ENCODE assay signal across 1 cellular context in the genomic region with DNA sequence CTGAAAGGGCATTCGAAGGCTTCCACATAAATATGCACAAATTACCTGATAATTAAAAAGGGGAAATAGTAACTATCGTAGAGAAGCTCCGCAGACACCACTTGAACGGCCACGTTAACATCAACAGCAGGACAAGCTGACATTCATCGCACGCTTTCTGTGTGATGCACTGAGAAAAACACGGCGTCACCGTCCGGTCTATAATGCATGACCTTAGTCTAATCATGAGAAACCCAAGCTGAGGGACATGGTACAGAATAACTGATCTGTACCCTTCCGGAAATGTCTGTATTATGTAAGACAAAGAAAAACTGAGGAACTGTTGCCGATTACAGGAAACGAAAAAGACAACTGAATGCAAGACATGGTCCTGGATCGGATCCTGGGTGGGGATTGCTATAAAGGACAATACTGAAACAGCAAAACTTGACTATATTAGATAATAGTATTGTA.
TF ChIP-seq lines count a peak whose summit lies in the region.

No MANE protein-coding gene starts in this region.

TF ChIP-seq in K562, 482 proteins besides CTCF, POLR2A, EP300 and RAD21 (continued from another document and continues in another):
- TF ChIP-seq ZNF512 (tag; IDR thresholded peaks at IDR 0.05) (no peak), FOXA1 (IDR thresholded peaks at IDR 0.05; ENCODE audit: borderline replicate concordance) (no peak), ZNF431 (CRISPR knock-in tag; IDR thresholded peaks at IDR 0.05) (no peak), ZNF263 (CRISPR knock-in tag; IDR thresholded peaks at IDR 0.05; ENCODE audit: borderline replicate concordance) (no peak), MYNN (IDR thresholded peaks at IDR 0.05) (no peak), MYNN (CRISPR knock-in tag; IDR thresholded peaks at IDR 0.05) (no peak), FOXK2 (conservative IDR thresholded peaks at IDR 0.05 in 1 of 2, IDR thresholded peaks at IDR 0.05 in 1 of 2; ENCODE audit: low read depth in 2 of 2) (peak; percentile 76 to 86; a peak in 2 of 4 replicates), SRSF1 (IDR thresholded peaks at IDR 0.05; ENCODE audit: low read depth, low read length) (no peak), EZH2 (IDR thresholded peaks at IDR 0.05; ENCODE audit: borderline replicate concordance, low read depth, low read length) (no peak), GABPB1 (CRISPR knock-in tag; IDR thresholded peaks at IDR 0.05) (no peak), ZSCAN29 (IDR thresholded peaks at IDR 0.05) (no peak), SMAD3 (CRISPR knock-in tag; conservative IDR thresholded peaks at IDR 0.05) (no peak), ETV1 (tag; conservative IDR thresholded peaks at IDR 0.05; ENCODE audit: low read depth) (peak; percentile 62), GABPA (tag; conservative IDR thresholded peaks at IDR 0.05; ENCODE audit: low read depth) (peak; percentile 80), ATF6 (CRISPR knock-in tag; IDR thresholded peaks at IDR 0.05) (no peak), PHTF2 (CRISPR knock-in tag; IDR thresholded peaks at IDR 0.05) (no peak), NFATC3 (IDR thresholded peaks at IDR 0.05) (0 out of 2 replicates have a peak, but pooled peaks have one; percentile 24), HNRNPK (IDR thresholded peaks at IDR 0.05; ENCODE audit: low read depth, low read length, poor library complexity, severe bottlenecking) (no peak), XRCC5 (IDR thresholded peaks at IDR 0.05; ENCODE audit: low read depth, low read length) (no peak), NCOA4 (IDR thresholded peaks at IDR 0.05; ENCODE audit: partially characterized antibody) (no peak), ZNF282 (CRISPR knock-in tag; IDR thresholded peaks at IDR 0.05) (no peak), CEBPG (CRISPR knock-in tag; IDR thresholded peaks at IDR 0.05) (no peak), CEBPG (tag; conservative IDR thresholded peaks at IDR 0.05 in 1 of 2, IDR thresholded peaks at IDR 0.05 in 1 of 2) (no peak), RBM39 (optimal IDR thresholded peaks at IDR 0.05; ENCODE audit: low read depth, low read length) (no peak), PTTG1 (tag; IDR thresholded peaks at IDR 0.05; ENCODE audit: low read depth) (no peak), HDAC2 (IDR thresholded peaks at IDR 0.05) (peak; percentile 21; the same call in 1 of the 2 replicates), ZNF311 (CRISPR knock-in tag; IDR thresholded peaks at IDR 0.05) (no peak), FUS (optimal IDR thresholded peaks at IDR 0.05; ENCODE audit: low read depth, low read length) (no peak), GATAD2B (IDR thresholded peaks at IDR 0.05; ENCODE audit: borderline replicate concordance) (peak; percentile 11; the same call in 1 of the 2 replicates), ZNF274 (IDR thresholded peaks at IDR 0.05; ENCODE audit: borderline replicate concordance, low read depth, low read length) (no peak), PKNOX1 (IDR thresholded peaks at IDR 0.05) (peak; percentile 41; the same call in 1 of the 2 replicates), JUND (IDR thresholded peaks at IDR 0.05; ENCODE audit: borderline replicate concordance, low read depth, low read length) (no peak), JUND (tag; IDR thresholded peaks at IDR 0.05; ENCODE audit: borderline replicate concordance, low read depth, low read length) (no peak), MEIS2 (IDR thresholded peaks at IDR 0.05; ENCODE audit: partially characterized antibody) (peak; percentile 18), NCOA1 (IDR thresholded peaks at IDR 0.05; ENCODE audit: low read depth) (peak; percentile 60; the same call in 1 of the 2 replicates), BACH1 (tag; IDR thresholded peaks at IDR 0.05) (no peak), FOXP1 (CRISPR knock-in tag; IDR thresholded peaks at IDR 0.05) (no peak), SAP30 (IDR thresholded peaks at IDR 0.05; ENCODE audit: borderline replicate concordance, insufficient read depth, low read depth, low read length, poor library complexity, severe bottlenecking) (no peak), SOX6 (IDR thresholded peaks at IDR 0.05) (no peak), CBX8 (IDR thresholded peaks at IDR 0.05; ENCODE audit: borderline replicate concordance, extremely low read depth, low read depth, low read length, poor library complexity, severe bottlenecking) (no peak), ZNF224 (CRISPR knock-in tag; IDR thresholded peaks at IDR 0.05) (no peak), CC2D1A (IDR thresholded peaks at IDR 0.05) (no peak), RCOR1 (IDR thresholded peaks at IDR 0.05; ENCODE audit: borderline replicate concordance in 1 of 2, low read depth in 2 of 2, low read length in 2 of 2) (no peak), ZNF780A (CRISPR knock-in tag; IDR thresholded peaks at IDR 0.05) (no peak), RNF219 (CRISPR knock-in tag; IDR thresholded peaks at IDR 0.05) (no peak), FOXJ3 (CRISPR knock-in tag; IDR thresholded peaks at IDR 0.05) (no peak), ZBTB34 (CRISPR knock-in tag; IDR thresholded peaks at IDR 0.05) (no peak), ZNF253 (CRISPR knock-in tag; conservative IDR thresholded peaks at IDR 0.05) (no peak), PHB2 (IDR thresholded peaks at IDR 0.05; ENCODE audit: low read depth) (no peak)
- TF ChIP-seq, protein P1, sequence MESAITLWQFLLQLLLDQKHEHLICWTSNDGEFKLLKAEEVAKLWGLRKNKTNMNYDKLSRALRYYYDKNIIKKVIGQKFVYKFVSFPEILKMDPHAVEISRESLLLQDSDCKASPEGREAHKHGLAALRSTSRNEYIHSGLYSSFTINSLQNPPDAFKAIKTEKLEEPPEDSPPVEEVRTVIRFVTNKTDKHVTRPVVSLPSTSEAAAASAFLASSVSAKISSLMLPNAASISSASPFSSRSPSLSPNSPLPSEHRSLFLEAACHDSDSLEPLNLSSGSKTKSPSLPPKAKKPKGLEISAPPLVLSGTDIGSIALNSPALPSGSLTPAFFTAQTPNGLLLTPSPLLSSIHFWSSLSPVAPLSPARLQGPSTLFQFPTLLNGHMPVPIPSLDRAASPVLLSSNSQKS (CRISPR knock-in tag; IDR thresholded peaks at IDR 0.05) = no peak
- TF ChIP-seq, protein P2, sequence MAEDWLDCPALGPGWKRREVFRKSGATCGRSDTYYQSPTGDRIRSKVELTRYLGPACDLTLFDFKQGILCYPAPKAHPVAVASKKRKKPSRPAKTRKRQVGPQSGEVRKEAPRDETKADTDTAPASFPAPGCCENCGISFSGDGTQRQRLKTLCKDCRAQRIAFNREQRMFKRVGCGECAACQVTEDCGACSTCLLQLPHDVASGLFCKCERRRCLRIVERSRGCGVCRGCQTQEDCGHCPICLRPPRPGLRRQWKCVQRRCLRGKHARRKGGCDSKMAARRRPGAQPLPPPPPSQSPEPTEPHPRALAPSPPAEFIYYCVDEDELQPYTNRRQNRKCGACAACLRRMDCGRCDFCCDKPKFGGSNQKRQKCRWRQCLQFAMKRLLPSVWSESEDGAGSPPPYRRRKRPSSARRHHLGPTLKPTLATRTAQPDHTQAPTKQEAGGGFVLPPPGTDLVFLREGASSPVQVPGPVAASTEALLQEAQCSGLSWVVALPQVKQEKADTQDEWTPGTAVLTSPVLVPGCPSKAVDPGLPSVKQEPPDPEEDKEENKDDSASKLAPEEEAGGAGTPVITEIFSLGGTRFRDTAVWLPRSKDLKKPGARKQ (CRISPR knock-in tag; IDR thresholded peaks at IDR 0.05) = no peak
- TF ChIP-seq, protein P3, sequence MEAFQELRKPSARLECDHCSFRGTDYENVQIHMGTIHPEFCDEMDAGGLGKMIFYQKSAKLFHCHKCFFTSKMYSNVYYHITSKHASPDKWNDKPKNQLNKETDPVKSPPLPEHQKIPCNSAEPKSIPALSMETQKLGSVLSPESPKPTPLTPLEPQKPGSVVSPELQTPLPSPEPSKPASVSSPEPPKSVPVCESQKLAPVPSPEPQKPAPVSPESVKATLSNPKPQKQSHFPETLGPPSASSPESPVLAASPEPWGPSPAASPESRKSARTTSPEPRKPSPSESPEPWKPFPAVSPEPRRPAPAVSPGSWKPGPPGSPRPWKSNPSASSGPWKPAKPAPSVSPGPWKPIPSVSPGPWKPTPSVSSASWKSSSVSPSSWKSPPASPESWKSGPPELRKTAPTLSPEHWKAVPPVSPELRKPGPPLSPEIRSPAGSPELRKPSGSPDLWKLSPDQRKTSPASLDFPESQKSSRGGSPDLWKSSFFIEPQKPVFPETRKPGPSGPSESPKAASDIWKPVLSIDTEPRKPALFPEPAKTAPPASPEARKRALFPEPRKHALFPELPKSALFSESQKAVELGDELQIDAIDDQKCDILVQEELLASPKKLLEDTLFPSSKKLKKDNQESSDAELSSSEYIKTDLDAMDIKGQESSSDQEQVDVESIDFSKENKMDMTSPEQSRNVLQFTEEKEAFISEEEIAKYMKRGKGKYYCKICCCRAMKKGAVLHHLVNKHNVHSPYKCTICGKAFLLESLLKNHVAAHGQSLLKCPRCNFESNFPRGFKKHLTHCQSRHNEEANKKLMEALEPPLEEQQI (IDR thresholded peaks at IDR 0.05) = no peak
- TF ChIP-seq, protein P4, sequence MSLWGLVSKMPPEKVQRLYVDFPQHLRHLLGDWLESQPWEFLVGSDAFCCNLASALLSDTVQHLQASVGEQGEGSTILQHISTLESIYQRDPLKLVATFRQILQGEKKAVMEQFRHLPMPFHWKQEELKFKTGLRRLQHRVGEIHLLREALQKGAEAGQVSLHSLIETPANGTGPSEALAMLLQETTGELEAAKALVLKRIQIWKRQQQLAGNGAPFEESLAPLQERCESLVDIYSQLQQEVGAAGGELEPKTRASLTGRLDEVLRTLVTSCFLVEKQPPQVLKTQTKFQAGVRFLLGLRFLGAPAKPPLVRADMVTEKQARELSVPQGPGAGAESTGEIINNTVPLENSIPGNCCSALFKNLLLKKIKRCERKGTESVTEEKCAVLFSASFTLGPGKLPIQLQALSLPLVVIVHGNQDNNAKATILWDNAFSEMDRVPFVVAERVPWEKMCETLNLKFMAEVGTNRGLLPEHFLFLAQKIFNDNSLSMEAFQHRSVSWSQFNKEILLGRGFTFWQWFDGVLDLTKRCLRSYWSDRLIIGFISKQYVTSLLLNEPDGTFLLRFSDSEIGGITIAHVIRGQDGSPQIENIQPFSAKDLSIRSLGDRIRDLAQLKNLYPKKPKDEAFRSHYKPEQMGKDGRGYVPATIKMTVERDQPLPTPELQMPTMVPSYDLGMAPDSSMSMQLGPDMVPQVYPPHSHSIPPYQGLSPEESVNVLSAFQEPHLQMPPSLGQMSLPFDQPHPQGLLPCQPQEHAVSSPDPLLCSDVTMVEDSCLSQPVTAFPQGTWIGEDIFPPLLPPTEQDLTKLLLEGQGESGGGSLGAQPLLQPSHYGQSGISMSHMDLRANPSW (CRISPR knock-in tag; IDR thresholded peaks at IDR 0.05) = no peak
